ENCODE assay signal across 12 cellular contexts in genomic region chr5:40991168-40991980, GRCh38.
DNase-seq lines count a peak whose midpoint lies in the region; ATAC-seq, FAIRE-seq and TF ChIP-seq lines count a peak whose summit lies in the region.
"Had no signal": no experiment of that assay in that cellular context is flagged by ENCODE, and none has a peak within 500 bp of the region (broad histone marks: within the 10 kb centered on the region; RNA-seq: fewer than 3 reads in every experiment).

No MANE protein-coding gene starts in this region.

- WGBS in IMR-90 (ENCODE audit: extremely low coverage in 2 of 2, insufficient read length in 1 of 2), 2 experiments = no CpG with 5 or more reads among the region's 2 CpGs
- WGBS in right lobe of liver (ENCODE audit: insufficient coverage, low coverage, low lambda C conversion rate, missing lambda C conversion rate) = 3% methylated on average over 2 of the region's 2 CpGs

- no TSS peak for BruUV-seq in IMR-90 (replicated peaks; lab: Mats Ljungman, UMichigan)

- peaks cover 2% of the 10 kb centered on the region; the same call in 1 of the 2 replicates for H3K9me3 ChIP-seq in IMR-90 (ENCODE audit: control insufficient read depth, insufficient read depth, low read length)
- H3K9me3 ChIP-seq in right lobe of liver = no peaks in the 10 kb centered on the region
- no peaks in the 10 kb centered on the region for H3K9me3 ChIP-seq in stomach smooth muscle (ENCODE audit: control insufficient read depth in 2 of 2, low read length in 2 of 2)
- H3K9me3 ChIP-seq: Caco-2 had no signal

- no peak overlapping the region for H2AK9ac ChIP-seq in IMR-90 (replicated peaks; ENCODE audit: low read depth, low read length, poor library complexity)

- H2BK5ac ChIP-seq in IMR-90 (ENCODE audit: low read depth, low read length, poor library complexity, severe bottlenecking) = peak overlapping the region; percentile 99

- H3K27ac Mint-ChIP-seq in type B pancreatic cell = no peak overlapping the region

- POLR2A ChIA-PET in IMR-90 (lab: Charles Lee; ENCODE audit: unreplicated experiment) = no interaction called here

- H3K27ac ChIP-seq in IMR-90 (ENCODE audit: insufficient read depth, low read length) = peak overlapping the region; percentile 59
- H3K27ac ChIP-seq in right lobe of liver = peak overlapping the region; percentile 75 to 79 (median 78)
- H3K27ac ChIP-seq in stomach smooth muscle (ENCODE audit: low read length) = peak overlapping the region; percentile 25

- peak overlapping the region; percentile 81; the same call in 1 of the 2 replicates for H4K5ac ChIP-seq in IMR-90 (ENCODE audit: low read depth, low read length)

- CTCF ChIA-PET in IMR-90 (lab: Yijun Ruan, JAX) = no interaction called here

- peak overlapping the region; percentile 91 for H2BK20ac ChIP-seq in IMR-90 (ENCODE audit: low read depth, low read length)

- H3K27me3 ChIP-seq in IMR-90 (ENCODE audit: control insufficient read depth, insufficient read depth, low read length) (no peaks in the 10 kb centered on the region), right lobe of liver (no peaks in the 10 kb centered on the region), stomach smooth muscle (ENCODE audit: control insufficient read depth in 1 of 2, insufficient read depth in 2 of 2, low read length in 2 of 2) (no peaks in the 10 kb centered on the region)

- dilution Hi-C loops in IMR-90 (cut with HindIII; ENCODE audit: low sequenced_read_pairs, unreplicated experiment) = no loop called here

- H2AK5ac ChIP-seq in IMR-90 (ENCODE audit: low read depth, low read length) = no peak overlapping the region

- peak overlapping the region; percentile 93 for H4K91ac ChIP-seq in IMR-90 (ENCODE audit: insufficient read depth, low read depth, low read length)

- H2AFZ ChIP-seq in IMR-90 (replicated peaks; ENCODE audit: low read length, poor library complexity) = no peak overlapping the region

- H3K4me1 ChIP-seq in IMR-90 (ENCODE audit: control insufficient read depth, insufficient read depth, low read length) = peaks cover 14% of the 10 kb centered on the region; the same call in 1 of the 2 replicates
- peaks cover 0 to 38% (median 14%) of the 10 kb centered on the region in 4 donors for H3K4me1 ChIP-seq in right lobe of liver
- H3K4me1 ChIP-seq in stomach smooth muscle (ENCODE audit: control insufficient read depth, insufficient read depth, low read length) = no peaks in the 10 kb centered on the region
- H3K4me1 ChIP-seq: Caco-2 had no signal

- H2BK15ac ChIP-seq in IMR-90 (ENCODE audit: low read depth, low read length) = no peak overlapping the region

- H3K79me1 ChIP-seq in IMR-90 (ENCODE audit: low read depth in 1 of 2, low read length in 2 of 2) = no peaks in the 10 kb centered on the region

- DNase-seq in IMR-90 (peak; percentile 86), epithelial cell of esophagus (ENCODE audit: low read depth) (peak; percentile 52), right lobe of liver (peak; percentile 40 to 86 (median 56)), urothelium cell line (ENCODE audit: low spot score) (no peak), type B pancreatic cell (ENCODE audit: extremely low spot score, unreplicated experiment) (no peak), superior temporal gyrus (ENCODE audit: extremely low spot score) (no peak)
- DNase-seq: activated gamma-delta T cell treated with Interleukin-2 at 50 U/mL for 16 hours, Caco-2, T-helper 2 cell had no signal

- H3K27me3 Mint-ChIP-seq in type B pancreatic cell = no peaks in the 10 kb centered on the region

- no peak overlapping the region; the same call in 1 of the 2 replicates for H3K56ac ChIP-seq in IMR-90 (ENCODE audit: extremely low read depth, insufficient read depth, low read length)

- no peaks in the 10 kb centered on the region for H4K20me1 ChIP-seq in IMR-90 (ENCODE audit: insufficient read depth, low read length)

- TF ChIP-seq POLR2A in IMR-90 (IDR thresholded peaks at IDR 0.05; ENCODE audit: low read depth, low read length) (no peak), right lobe of liver (IDR thresholded peaks at IDR 0.05) (peak; percentile 37)

- H3K4me3 Mint-ChIP-seq in type B pancreatic cell = no peak overlapping the region

- peaks cover 6% of the 10 kb centered on the region; the same call in 1 of the 2 replicates for H3K9me1 ChIP-seq in IMR-90 (ENCODE audit: insufficient read depth, low read length)

- in situ Hi-C loops in IMR-90 (cut with MboI; ENCODE audit: low sequenced_read_pairs) = no loop called here

- no peak for TF ChIP-seq CTCF in IMR-90 (conservative IDR thresholded peaks at IDR 0.05; ENCODE audit: low read depth, low read length)
- TF ChIP-seq CTCF in epithelial cell of esophagus (IDR thresholded peaks at IDR 0.05; ENCODE audit: insufficient read depth, low read depth, low read length, missing control alignments) = no peak
- TF ChIP-seq CTCF in right lobe of liver (IDR thresholded peaks at IDR 0.05) = peak in 1 of 4 donors; percentile 15
- TF ChIP-seq CTCF in type B pancreatic cell (conservative IDR thresholded peaks at IDR 0.05) = no peak

- peaks cover 20% of the 10 kb centered on the region for H3K4me1 Mint-ChIP-seq in type B pancreatic cell (ENCODE audit: unreplicated experiment)

- H3K4ac ChIP-seq in IMR-90 (ENCODE audit: low read depth, low read length) = peak overlapping the region; percentile 60; the same call in 1 of the 2 replicates

- H3K36me3 ChIP-seq in IMR-90 (ENCODE audit: control insufficient read depth, insufficient read depth, low read length) (no peaks in the 10 kb centered on the region), right lobe of liver (no peaks in the 10 kb centered on the region), stomach smooth muscle (ENCODE audit: control insufficient read depth in 2 of 2, insufficient read depth in 2 of 2, low read length in 2 of 2) (no peaks in the 10 kb centered on the region)

- peak overlapping the region; percentile 51 to 95; a peak in 3 of 4 replicates for H4K8ac ChIP-seq in IMR-90 (ENCODE audit: low read depth in 2 of 2, low read length in 2 of 2)

- H3K9ac ChIP-seq in IMR-90 (ENCODE audit: low read depth, low read length) (peak overlapping the region; percentile 72; the same call in 1 of the 2 replicates), stomach smooth muscle (ENCODE audit: low read length in 2 of 2) (peak overlapping the region in 1 of 2 donors; percentile 21)

- H3K36me3 Mint-ChIP-seq in type B pancreatic cell = no peaks in the 10 kb centered on the region

- no peak for FAIRE-seq in urothelium cell line (lab: Jason Lieb, UNC)

- peak overlapping the region; percentile 83; the same call in 1 of the 2 replicates for H3K18ac ChIP-seq in IMR-90 (ENCODE audit: low read depth, low read length)

- peak; percentile 96 for ATAC-seq in IMR-90 (ENCODE audit: low read depth)
- peak; percentile 92 to 97 (median 94) for ATAC-seq in right lobe of liver
- ATAC-seq in HG03139 (IDR thresholded peaks at IDR 0.05; ENCODE audit: unreplicated experiment) = no peak
- ATAC-seq: HCT116 had no signal

- H3K23ac ChIP-seq in IMR-90 (ENCODE audit: low read depth, low read length) = no peak overlapping the region

- peak overlapping the region; percentile 87; the same call in 1 of the 2 replicates for H3K14ac ChIP-seq in IMR-90 (replicated peaks; ENCODE audit: low read depth, low read length)

- no peak for TF ChIP-seq RAD21 in IMR-90 (IDR thresholded peaks at IDR 0.05; ENCODE audit: low read length)

- peak overlapping the region; percentile 90 for H2BK120ac ChIP-seq in IMR-90 (ENCODE audit: low read depth, low read length)

- no peak overlapping the region for H3K4me3 ChIP-seq in IMR-90 (ENCODE audit: insufficient read depth, low read depth, low read length)
- H3K4me3 ChIP-seq in epithelial cell of esophagus (ENCODE audit: low read length) = no peak overlapping the region
- no peak overlapping the region for H3K4me3 ChIP-seq in right lobe of liver
- H3K4me3 ChIP-seq in stomach smooth muscle (ENCODE audit: low read length in 2 of 2) = no peak overlapping the region

- H3K4me2 ChIP-seq in IMR-90 (ENCODE audit: low read depth, low read length) = peak overlapping the region; percentile 24; the same call in 1 of the 2 replicates

- intact Hi-C loops in IMR-90 (cut with micrococcal nuclease) = loop anchor here (2.0 to 5.0 kb wide), 2 partner anchors 79 to 123 kb away; no protein-coding TSS in a partner anchor
- intact Hi-C loops in right lobe of liver (cut with DNase I) = no loop called here

- H3K9me3 Mint-ChIP-seq in type B pancreatic cell = peaks cover 4% of the 10 kb centered on the region

TF ChIP-seq in IMR-90, 13 proteins besides CTCF, POLR2A, EP300 and RAD21:
- TF ChIP-seq MXI1 (IDR thresholded peaks at IDR 0.05; ENCODE audit: borderline replicate concordance, low read depth, low read length) (no peak), BHLHE40 (IDR thresholded peaks at IDR 0.05; ENCODE audit: low read depth, low read length) (0 out of 2 replicates have a peak, but pooled peaks have one; percentile 23), CEBPB (IDR thresholded peaks at IDR 0.05; ENCODE audit: low read depth, low read length) (peak; percentile 46)

Comparison
In these comparisons a context has a peak if more than half of its experiments do, and no peak if none do; other contexts are left out.
1. DNase-seq: peak in IMR-90 (single experiment), epithelial cell of esophagus (single experiment) and right lobe of liver (3 of 3); none in urothelium cell line (single experiment), type B pancreatic cell (single experiment) and superior temporal gyrus (single experiment).
2. H3K27ac ChIP-seq: peak in every context shown above with its lines; median percentile 78 in right lobe of liver; 59 in IMR-90; 25 in stomach smooth muscle.